Comparison of ENCODE assay signal across 21 cellular contexts in genomic region chr15:35067501-35068347, GRCh38. TPM values are rescaled to one million over a fixed set of nuclear protein-coding genes. Genes with fewer than 3 reads are reported as not detected.
DNase-seq lines count a peak whose midpoint lies in the region; FAIRE-seq and TF ChIP-seq lines count a peak whose summit lies in the region.
"Had no signal": no experiment of that assay in that cellular context is flagged by ENCODE, and none has a peak within 500 bp of the region (broad histone marks: within the 10 kb centered on the region; RNA-seq: fewer than 3 reads in every experiment).

No MANE protein-coding gene starts in this region.

- H3K4me3 ChIP-seq in keratinocyte (ENCODE audit: control insufficient read depth in 2 of 3, extremely low read depth in 1 of 3, insufficient read depth in 2 of 3, low read depth in 1 of 3, low read length in 3 of 3) (no peak overlapping the region), uterus (no peak overlapping the region), MG63 (no peak overlapping the region)
- H3K4me3 ChIP-seq: SK-N-MC, upper lobe of right lung had no signal

- intact Hi-C loops in uterus (cut with DNase I; ENCODE audit: low total_unique reads), result no loop called here

- peaks cover 5% of the 10 kb centered on the region; the same call in 1 of the 2 replicates for H3K27me3 Mint-ChIP-seq in HFFc6 (ENCODE audit: insufficient read depth)

- H3K4me1 Mint-ChIP-seq in HFFc6 (ENCODE audit: low read depth), result peaks cover 20% of the 10 kb centered on the region
- H3K4me1 Mint-ChIP-seq: CD8-positive, alpha-beta memory T cell had no signal

- DNase-seq in HFFc6, result no peak
- peak; percentile 53 for DNase-seq in cerebellar cortex (ENCODE audit: low spot score)
- DNase-seq in keratinocyte (ENCODE audit: low read depth, low spot score), result no peak
- no peak for DNase-seq in uterus
- no peak for DNase-seq in MG63
- no peak for DNase-seq in stimulated activated CD4-positive, alpha-beta T cell treated with anti-CD3 and anti-CD28 coated beads, Interleukin-1b, Interleukin-23, amount 100 ng/mL, for 48 hours
- no peak for DNase-seq in hypothalamus (lab: John Stamatoyannopoulos, UW)
- no peak for DNase-seq in ecto neural progenitor cell (ENCODE audit: low spot score)
- DNase-seq: activated CD8-positive, alpha-beta T cell treated with anti-CD3 and anti-CD28 coated beads, Interleukin-2, amount 10 ng/mL, durations not matched to agents 7 days and 5 days; activated T-cell treated with anti-CD3 and anti-CD28 coated beads, Interleukin-2, amount 50 U/mL, for 1 hour; amygdala; CD8-positive, alpha-beta memory T cell; DMS79; effector CD4-positive, alpha-beta T cell; left ventricle myocardium superior; NCI-H2029; small intestine; T-helper 2 cell; upper lobe of right lung had no signal

- H3K4me3 Mint-ChIP-seq in HFFc6, result peak overlapping the region; percentile 16
- H3K4me3 Mint-ChIP-seq: activated CD8-positive, alpha-beta T cell treated with anti-CD3 and anti-CD28 coated beads, Interleukin-2, amount 10 ng/mL, durations not matched to agents 7 days and 5 days; CD8-positive, alpha-beta memory T cell had no signal

- H2AFZ ChIP-seq in keratinocyte (ENCODE audit: control insufficient read depth, low read length), result peak overlapping the region; percentile 26

- no peak overlapping the region for H3K27ac Mint-ChIP-seq in HFFc6
- H3K27ac Mint-ChIP-seq: activated CD8-positive, alpha-beta T cell treated with anti-CD3 and anti-CD28 coated beads, Interleukin-2, amount 10 ng/mL, durations not matched to agents 7 days and 5 days had no signal

- no peak overlapping the region for H3K9ac ChIP-seq in keratinocyte (ENCODE audit: control insufficient read depth, extremely low read depth, insufficient read depth, low read length)

- no peak for TF ChIP-seq POLR2A in uterus (IDR thresholded peaks at IDR 0.05)

- TF ChIP-seq CTCF in HFFc6 (IDR thresholded peaks at IDR 0.05) (no peak), keratinocyte (optimal IDR thresholded peaks at IDR 0.05 in 1 of 3, IDR thresholded peaks at IDR 0.05 in 1 of 3, conservative IDR thresholded peaks at IDR 0.05 in 1 of 3; ENCODE audit: extremely low read depth in 1 of 3, insufficient read depth in 2 of 3, low read length in 3 of 3) (no peak), uterus (IDR thresholded peaks at IDR 0.05) (no peak)

- H3K9me3 ChIP-seq in keratinocyte (ENCODE audit: control insufficient read depth, low read depth, low read length), result no peaks in the 10 kb centered on the region
- no peaks in the 10 kb centered on the region for H3K9me3 ChIP-seq in uterus
- no peaks in the 10 kb centered on the region for H3K9me3 ChIP-seq in MG63
- H3K9me3 ChIP-seq: upper lobe of right lung had no signal

- no peaks in the 10 kb centered on the region for H4K20me1 ChIP-seq in keratinocyte (ENCODE audit: control insufficient read depth, extremely low read depth, insufficient read depth, low read length)

- H3K4me2 ChIP-seq in keratinocyte (ENCODE audit: control insufficient read depth, extremely low read depth, insufficient read depth, low read depth, low read length), result no peak overlapping the region

- H3K27ac ChIP-seq in keratinocyte (ENCODE audit: control insufficient read depth, insufficient read depth, low read length), result no peak overlapping the region
- H3K27ac ChIP-seq in uterus, result peak overlapping the region; percentile 44 to 61
- H3K27ac ChIP-seq: SK-N-MC, upper lobe of right lung had no signal

- H3K36me3 Mint-ChIP-seq in HFFc6 (ENCODE audit: low read depth), result no peaks in the 10 kb centered on the region
- H3K36me3 Mint-ChIP-seq: CD8-positive, alpha-beta memory T cell had no signal

- no peaks in the 10 kb centered on the region for H3K9me3 Mint-ChIP-seq in HFFc6
- H3K9me3 Mint-ChIP-seq: CD8-positive, alpha-beta memory T cell had no signal

- dilution Hi-C loops in keratinocyte (cut with MboI; ENCODE audit: extremely low pct_ligation_motif_present, low sequenced_read_pairs), result no loop called here

- H3K9me1 ChIP-seq in keratinocyte (ENCODE audit: control insufficient read depth, extremely low read depth, insufficient read depth, low read length), result no peaks in the 10 kb centered on the region

- H3K27me3 ChIP-seq in keratinocyte (ENCODE audit: control insufficient read depth, extremely low read depth, insufficient read depth, low read length) (no peaks in the 10 kb centered on the region), uterus (no peaks in the 10 kb centered on the region), MG63 (no peaks in the 10 kb centered on the region)
- H3K27me3 ChIP-seq: upper lobe of right lung had no signal

- H3K36me3 ChIP-seq in keratinocyte (ENCODE audit: control insufficient read depth in 2 of 2, extremely low read depth in 1 of 2, insufficient read depth in 2 of 2, low read length in 2 of 2) (no peaks in the 10 kb centered on the region), uterus (no peaks in the 10 kb centered on the region), MG63 (no peaks in the 10 kb centered on the region)
- H3K36me3 ChIP-seq: upper lobe of right lung had no signal

- FAIRE-seq in keratinocyte (lab: Jason Lieb, UNC), result no peak
- FAIRE-seq: small intestine had no signal

- no peaks in the 10 kb centered on the region for H3K4me1 ChIP-seq in keratinocyte (ENCODE audit: control insufficient read depth, extremely low read depth, insufficient read depth, low read length)
- no peaks in the 10 kb centered on the region for H3K4me1 ChIP-seq in uterus
- H3K4me1 ChIP-seq: upper lobe of right lung had no signal

- H3K79me2 ChIP-seq in keratinocyte (ENCODE audit: control insufficient read depth, insufficient read depth, low read length), result no peaks in the 10 kb centered on the region

RNA-seq across cellular contexts. Expression of gene NANOGP8, which starts 17.4 kb away (rescaled TPM):
- not detected for total RNA-seq in HFFc6 (2021; fragmentation: NEBNext Ultra II Directional; extraction: Animal tissue kit (Norgen Biotek cat#: 25700))
- polyA plus RNA-seq in keratinocyte, result 0.12 TPM in 1 of 3 replicates, not detected in the others
- not detected for polyA plus RNA-seq in keratinocyte (2011; ENCODE audit: low read depth)
- not detected in 2 replicates for polyA plus RNA-seq in keratinocyte (2011; cell fraction: cytosol; rRNA removed)
- polyA plus RNA-seq in keratinocyte (2011; cell fraction: nucleus; rRNA removed), result 0.33 and 0.75 TPM in 2 replicates
- polyA plus RNA-seq in keratinocyte (2012; ENCODE audit: low replicate concordance), result not detected in 2 replicates
- polyA minus RNA-seq in keratinocyte, result 1.1 TPM in 1 of 3 replicates, not detected in the others
- polyA minus RNA-seq in keratinocyte (2011; cell fraction: cytosol; rRNA and poly(A)+ RNA removed), result not detected
- polyA minus RNA-seq in keratinocyte (2011; cell fraction: nucleus; rRNA and poly(A)+ RNA removed), result 1.5 TPM in 1 of 2 replicates, not detected in the other
- total RNA-seq in uterus, result 1 to 10 TPM in 1 of 4 donors, not detected in 3; 2.8 TPM
- total RNA-seq in MG63 (2014; rRNA removed; shearing (Covaris generic); ENCODE audit: low replicate concordance), result not detected in 2 replicates
- total RNA-seq: activated CD8-positive, alpha-beta T cell treated with anti-CD3 and anti-CD28 coated beads, Interleukin-2, amount 10 ng/mL, durations not matched to agents 7 days and 5 days; cardiac septum; CD8-positive, alpha-beta memory T cell; left ventricle myocardium superior; upper lobe of right lung had no signal
- polyA plus RNA-seq: CD8-positive, alpha-beta memory T cell; small intestine had no signal
